Comparison of ENCODE assay signal across 2 cellular contexts in genomic region chr4:74481891-74482609, GRCh38.
A peak's percentile ranks its signal among the peaks of the same experiment; 100 is the strongest.
TF ChIP-seq lines count a peak whose summit lies in the region.

No MANE protein-coding gene starts in this region.

TF ChIP-seq in IMR-90, 13 proteins besides CTCF, POLR2A, EP300 and RAD21:
- no peak for TF ChIP-seq ELK1 (IDR thresholded peaks at IDR 0.05; ENCODE audit: borderline replicate concordance, low read depth, low read length)
- TF ChIP-seq CEBPB (IDR thresholded peaks at IDR 0.05; ENCODE audit: low read depth, low read length): peak; percentile 68

TF ChIP-seq in K562, 482 proteins besides CTCF, POLR2A, EP300 and RAD21:
- TF ChIP-seq PHF20 (IDR thresholded peaks at IDR 0.05; ENCODE audit: partially characterized antibody) (no peak), ZNF212 (CRISPR knock-in tag; IDR thresholded peaks at IDR 0.05) (no peak), ZFP36 (IDR thresholded peaks at IDR 0.05; ENCODE audit: low read depth, low read length, partially characterized antibody) (no peak), CEBPB (tag; IDR thresholded peaks at IDR 0.05) (peak; percentile 87), RBM34 (IDR thresholded peaks at IDR 0.05; ENCODE audit: borderline replicate concordance, insufficient read depth, low read length) (no peak), HDAC6 (IDR thresholded peaks at IDR 0.05; ENCODE audit: low read depth, low read length) (no peak), CEBPG (CRISPR knock-in tag; IDR thresholded peaks at IDR 0.05) (no peak), CEBPG (tag; conservative IDR thresholded peaks at IDR 0.05 in 1 of 2, IDR thresholded peaks at IDR 0.05 in 1 of 2) (peak; percentile 61 to 93), ZNF408 (CRISPR knock-in tag; IDR thresholded peaks at IDR 0.05; ENCODE audit: low read depth) (no peak)
- TF ChIP-seq, protein P1, sequence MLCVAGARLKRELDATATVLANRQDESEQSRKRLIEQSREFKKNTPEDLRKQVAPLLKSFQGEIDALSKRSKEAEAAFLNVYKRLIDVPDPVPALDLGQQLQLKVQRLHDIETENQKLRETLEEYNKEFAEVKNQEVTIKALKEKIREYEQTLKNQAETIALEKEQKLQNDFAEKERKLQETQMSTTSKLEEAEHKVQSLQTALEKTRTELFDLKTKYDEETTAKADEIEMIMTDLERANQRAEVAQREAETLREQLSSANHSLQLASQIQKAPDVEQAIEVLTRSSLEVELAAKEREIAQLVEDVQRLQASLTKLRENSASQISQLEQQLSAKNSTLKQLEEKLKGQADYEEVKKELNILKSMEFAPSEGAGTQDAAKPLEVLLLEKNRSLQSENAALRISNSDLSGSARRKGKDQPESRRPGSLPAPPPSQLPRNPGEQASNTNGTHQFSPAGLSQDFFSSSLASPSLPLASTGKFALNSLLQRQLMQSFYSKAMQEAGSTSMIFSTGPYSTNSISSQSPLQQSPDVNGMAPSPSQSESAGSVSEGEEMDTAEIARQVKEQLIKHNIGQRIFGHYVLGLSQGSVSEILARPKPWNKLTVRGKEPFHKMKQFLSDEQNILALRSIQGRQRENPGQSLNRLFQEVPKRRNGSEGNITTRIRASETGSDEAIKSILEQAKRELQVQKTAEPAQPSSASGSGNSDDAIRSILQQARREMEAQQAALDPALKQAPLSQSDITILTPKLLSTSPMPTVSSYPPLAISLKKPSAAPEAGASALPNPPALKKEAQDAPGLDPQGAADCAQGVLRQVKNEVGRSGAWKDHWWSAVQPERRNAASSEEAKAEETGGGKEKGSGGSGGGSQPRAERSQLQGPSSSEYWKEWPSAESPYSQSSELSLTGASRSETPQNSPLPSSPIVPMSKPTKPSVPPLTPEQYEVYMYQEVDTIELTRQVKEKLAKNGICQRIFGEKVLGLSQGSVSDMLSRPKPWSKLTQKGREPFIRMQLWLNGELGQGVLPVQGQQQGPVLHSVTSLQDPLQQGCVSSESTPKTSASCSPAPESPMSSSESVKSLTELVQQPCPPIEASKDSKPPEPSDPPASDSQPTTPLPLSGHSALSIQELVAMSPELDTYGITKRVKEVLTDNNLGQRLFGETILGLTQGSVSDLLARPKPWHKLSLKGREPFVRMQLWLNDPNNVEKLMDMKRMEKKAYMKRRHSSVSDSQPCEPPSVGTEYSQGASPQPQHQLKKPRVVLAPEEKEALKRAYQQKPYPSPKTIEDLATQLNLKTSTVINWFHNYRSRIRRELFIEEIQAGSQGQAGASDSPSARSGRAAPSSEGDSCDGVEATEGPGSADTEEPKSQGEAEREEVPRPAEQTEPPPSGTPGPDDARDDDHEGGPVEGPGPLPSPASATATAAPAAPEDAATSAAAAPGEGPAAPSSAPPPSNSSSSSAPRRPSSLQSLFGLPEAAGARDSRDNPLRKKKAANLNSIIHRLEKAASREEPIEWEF (CRISPR knock-in tag; IDR thresholded peaks at IDR 0.05): no peak
- TF ChIP-seq, protein P2, sequence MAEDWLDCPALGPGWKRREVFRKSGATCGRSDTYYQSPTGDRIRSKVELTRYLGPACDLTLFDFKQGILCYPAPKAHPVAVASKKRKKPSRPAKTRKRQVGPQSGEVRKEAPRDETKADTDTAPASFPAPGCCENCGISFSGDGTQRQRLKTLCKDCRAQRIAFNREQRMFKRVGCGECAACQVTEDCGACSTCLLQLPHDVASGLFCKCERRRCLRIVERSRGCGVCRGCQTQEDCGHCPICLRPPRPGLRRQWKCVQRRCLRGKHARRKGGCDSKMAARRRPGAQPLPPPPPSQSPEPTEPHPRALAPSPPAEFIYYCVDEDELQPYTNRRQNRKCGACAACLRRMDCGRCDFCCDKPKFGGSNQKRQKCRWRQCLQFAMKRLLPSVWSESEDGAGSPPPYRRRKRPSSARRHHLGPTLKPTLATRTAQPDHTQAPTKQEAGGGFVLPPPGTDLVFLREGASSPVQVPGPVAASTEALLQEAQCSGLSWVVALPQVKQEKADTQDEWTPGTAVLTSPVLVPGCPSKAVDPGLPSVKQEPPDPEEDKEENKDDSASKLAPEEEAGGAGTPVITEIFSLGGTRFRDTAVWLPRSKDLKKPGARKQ (CRISPR knock-in tag; IDR thresholded peaks at IDR 0.05): no peak
TF ChIP-seq in K562: peak in this region for 2.
